Comparison of ENCODE assay signal across 8 cellular contexts in the genomic region with DNA sequence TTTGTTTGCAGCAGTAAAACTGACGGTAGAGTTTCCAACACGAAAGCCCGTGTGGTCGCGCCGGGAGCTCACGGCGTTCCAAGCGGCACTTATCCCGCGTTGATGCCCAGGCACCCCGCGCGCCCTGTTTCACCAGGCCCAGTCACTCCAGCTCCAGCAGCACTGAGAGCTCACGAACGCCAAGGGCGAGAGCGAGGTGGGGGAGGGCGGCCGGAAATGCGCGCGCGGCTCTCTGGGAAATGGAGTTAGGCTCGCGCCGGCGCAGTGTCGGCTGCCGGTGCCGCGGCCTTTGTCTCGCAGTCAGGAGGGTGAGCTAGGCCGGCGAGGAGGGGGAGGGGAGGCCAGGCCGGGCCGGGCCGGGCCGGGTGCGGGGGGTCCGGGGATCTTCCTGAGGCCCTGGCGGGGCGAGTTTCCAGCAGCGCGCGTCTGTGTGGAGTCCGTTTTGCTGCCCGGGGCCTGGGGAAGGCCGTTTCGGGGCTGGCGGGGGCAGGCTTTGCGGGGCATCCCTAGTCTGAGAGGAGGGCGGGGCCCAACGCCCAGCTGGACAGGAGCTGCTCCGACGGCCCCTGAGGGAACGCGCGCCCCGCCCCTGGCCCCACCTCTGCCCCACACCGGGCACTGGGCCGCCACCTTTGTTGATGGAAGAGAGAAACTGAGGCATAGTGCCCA. TPM values are rescaled to one million over a fixed set of nuclear protein-coding genes. Genes with fewer than 3 reads are reported as not detected.
DNase-seq lines count a peak whose midpoint lies in the region; ATAC-seq and TF ChIP-seq lines count a peak whose summit lies in the region.

A gene (plus strand): TSS at position 280 of the 669 bp plus-strand sequence. CDS start 721 bp downstream, outside the sequence.

- H3K4me3 ChIP-seq in esophagus (ENCODE audit: low read depth in 1 of 2, low read length in 2 of 2) = peak within 1 kb of the TSS; percentile 64 to 77
- H3K4me3 ChIP-seq in mucosa of descending colon = peak within 1 kb of the TSS; percentile 14

- ATAC-seq in mucosa of descending colon (peak; percentile 96), HG03139 (IDR thresholded peaks at IDR 0.05; ENCODE audit: unreplicated experiment) (no peak), GM18505 (IDR thresholded peaks at IDR 0.05; ENCODE audit: unreplicated experiment) (no peak)

- 3% methylated on average over 61 to 62 of the region's 62 CpGs for WGBS in esophagus, 2 donors

- H3K27me3 ChIP-seq in esophagus (ENCODE audit: control insufficient read depth in 1 of 2, insufficient read depth in 2 of 2, low read length in 2 of 2) = no peaks in the 10 kb centered on the region

- H3K36me3 ChIP-seq in esophagus (ENCODE audit: control insufficient read depth in 2 of 2, insufficient read depth in 2 of 2, low read length in 1 of 2) = peaks cover 0 to 5% of the 10 kb centered on the region in 2 donors
- H3K36me3 ChIP-seq in mucosa of descending colon (ENCODE audit: low read depth) = no peaks in the 10 kb centered on the region

- H3K27ac ChIP-seq in esophagus (ENCODE audit: low read depth in 2 of 2, low read length in 1 of 2) = peak within 1 kb of the TSS; percentile 84 to 92

- peaks cover 0 to 5% of the 10 kb centered on the region in 2 donors for H3K4me1 ChIP-seq in esophagus (ENCODE audit: control insufficient read depth in 2 of 2, insufficient read depth in 2 of 2, low read length in 1 of 2)
- H3K4me1 ChIP-seq in mucosa of descending colon (ENCODE audit: low read depth) = no peaks in the 10 kb centered on the region

- no peak for TF ChIP-seq POLR2A in GM18505 (IDR thresholded peaks at IDR 0.05; ENCODE audit: borderline replicate concordance, extremely low read depth, insufficient read depth, insufficient read length)

- H3K9me3 ChIP-seq in esophagus (ENCODE audit: control insufficient read depth in 2 of 2, insufficient read depth in 1 of 2, low read depth in 1 of 2, low read length in 1 of 2) (peaks cover 6 to 43% of the 10 kb centered on the region in 2 donors), mucosa of descending colon (peaks cover 39% of the 10 kb centered on the region)

- DNase-seq in AG08396 (ENCODE audit: low spot score) (peak; percentile 99), NCI-H1105 treated with DMSO at 0.1 percent for 48 hours (lab: John Stamatoyannopoulos, UW) (peak; percentile 28), activated T-cell treated with anti-CD3 and anti-CD28 coated beads for 4 hours (peak; percentile 37), mucosa of descending colon (peak; percentile 80 to 88 (median 85))
- DNase-seq in stimulated activated CD8-positive, alpha-beta memory T cell treated with anti-CD3 and anti-CD28 coated beads, Interleukin-12 subunit alpha, Interleukin-12 subunit beta, amount 100 ng/mL, for 24 hours (ENCODE audit: extremely low read depth) = peak; percentile 35

- intact Hi-C loops in mucosa of descending colon (cut with DNase I, micrococcal nuclease) = no loop called here

- no peak for TF ChIP-seq CTCF in mucosa of descending colon (IDR thresholded peaks at IDR 0.05)

RNA-seq across cellular contexts. Expression of the gene that starts here (rescaled TPM):
- 1 to 10 TPM; 1.6 to 2.9 TPM for polyA plus RNA-seq in esophagus
- total RNA-seq in mucosa of descending colon = 1 to 10 TPM; 1.3 to 5.8 (median 2.2) TPM

Comparison
In these comparisons a context has a peak if more than half of its experiments do, and no peak if none do; other contexts are left out.
1. DNase-seq: peak in every context shown above with its lines; median percentile 99 in AG08396; 85 in mucosa of descending colon; 37 in activated T-cell treated with anti-CD3 and anti-CD28 coated beads for 4 hours; 35 in stimulated activated CD8-positive, alpha-beta memory T cell treated with anti-CD3 and anti-CD28 coated beads, Interleukin-12 subunit alpha, Interleukin-12 subunit beta, amount 100 ng/mL, for 24 hours; 28 in NCI-H1105 treated with DMSO at 0.1 percent for 48 hours.